ENCODE assay signal across 2 cellular contexts in genomic region chr7:24572014-24572413, GRCh38.
TF ChIP-seq lines count a peak whose summit lies in the region.

No MANE protein-coding gene starts in this region.

TF ChIP-seq in SK-N-SH, 30 proteins besides CTCF, POLR2A, EP300 and RAD21 (continued from another document):
- TF ChIP-seq TEAD4 (IDR thresholded peaks at IDR 0.05; ENCODE audit: borderline replicate concordance, insufficient read depth), result no peak

TF ChIP-seq in SK-N-SH treated with all-trans-retinoic acid at 6 μM for 48 hours, 23 proteins besides CTCF, POLR2A, EP300 and RAD21 (continued from another document):
- TF ChIP-seq TSHZ2 (CRISPR knock-in tag; IDR thresholded peaks at IDR 0.05) (no peak), ZFP3 (CRISPR knock-in tag; IDR thresholded peaks at IDR 0.05) (no peak), OSR1 (CRISPR knock-in tag; IDR thresholded peaks at IDR 0.05) (no peak)
